ENCODE assay signal across 8 cellular contexts in the genomic region with DNA sequence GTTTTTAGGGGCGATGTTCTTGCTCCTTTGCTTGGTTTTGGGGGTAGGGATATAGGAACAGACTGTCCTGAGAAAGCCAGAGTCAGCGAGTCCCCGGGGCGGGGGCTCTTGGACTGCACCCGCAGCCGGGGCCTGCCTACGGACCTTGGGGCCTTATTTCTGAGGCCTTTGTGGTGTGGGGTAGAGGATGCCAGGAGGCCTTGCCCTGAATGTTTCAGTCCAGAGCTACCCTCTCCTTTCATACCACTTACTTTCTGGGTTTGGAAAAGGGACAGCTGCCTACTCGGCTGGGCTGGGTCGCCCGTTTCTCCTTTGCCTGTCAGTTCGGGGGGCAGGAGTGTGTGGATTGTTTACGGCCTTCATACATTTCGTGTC. TPM values are rescaled to one million over a fixed set of nuclear protein-coding genes. Genes with fewer than 3 reads are reported as not detected.
DNase-seq lines count a peak whose midpoint lies in the region; ATAC-seq and TF ChIP-seq lines count a peak whose summit lies in the region.

No MANE protein-coding gene starts in this region.

- no peak for DNase-seq in Calu3
- DNase-seq in HuH-7.5 (ENCODE audit: low spot score), result peak; percentile 12
- no peak for DNase-seq in adipocyte (ENCODE audit: low read depth)
- DNase-seq in stimulated activated effector memory CD8-positive, alpha-beta T cell treated with anti-CD3 and anti-CD28 coated beads, Interleukin-12 subunit alpha, Interleukin-12 subunit beta, amount 100 ng/mL, for 72 hours (ENCODE audit: low spot score in 2 of 2), result no peak
- DNase-seq in NCI-H2029 (lab: John Stamatoyannopoulos, UW), result no peak
- DNase-seq in NCI-H510A treated with DMSO at 0.1 percent for 48 hours (lab: John Stamatoyannopoulos, UW), result no peak

- CTCF ChIA-PET in Calu3 (lab: Charles Lee), result interaction anchor here (1.6 kb wide), 1 partner anchor 158 kb away, joined by 4 read pairs; no protein-coding TSS in a partner anchor

- H3K27me3 ChIP-seq in adipocyte (replicated peaks; ENCODE audit: control insufficient read depth, insufficient read depth, low read length) (no peaks in the 10 kb centered on the region), iPS-15b (ENCODE audit: control insufficient read depth, insufficient read depth, low read length) (no peaks in the 10 kb centered on the region)

- H3K9me3 ChIP-seq in adipocyte (ENCODE audit: control insufficient read depth, low read length), result no peaks in the 10 kb centered on the region
- no peaks in the 10 kb centered on the region for H3K9me3 ChIP-seq in iPS-15b (ENCODE audit: control insufficient read depth, insufficient read depth, low read length)

- no peaks in the 10 kb centered on the region for H3K9me3 Mint-ChIP-seq in Calu3 (ENCODE audit: low read depth, unreplicated experiment)
- no peaks in the 10 kb centered on the region for H3K9me3 Mint-ChIP-seq in stimulated activated effector memory CD8-positive, alpha-beta T cell treated with anti-CD3 and anti-CD28 coated beads, Interleukin-12 subunit alpha, Interleukin-12 subunit beta, amount 100 ng/mL, for 72 hours

- TF ChIP-seq CTCF in Calu3 (IDR thresholded peaks at IDR 0.05; ENCODE audit: unreplicated experiment), result no peak

- H3K4me1 ChIP-seq in adipocyte (ENCODE audit: control insufficient read depth, insufficient read depth, low read length), result peaks cover 32% of the 10 kb centered on the region
- no peaks in the 10 kb centered on the region for H3K4me1 ChIP-seq in iPS-15b (ENCODE audit: control insufficient read depth, insufficient read depth, low read length)

- peak overlapping the region; percentile 96 for H3K4me3 ChIP-seq in adipocyte (ENCODE audit: low read length)
- peak overlapping the region; percentile 94 for H3K4me3 ChIP-seq in iPS-15b (ENCODE audit: low read depth, low read length)

- peaks cover 25% of the 10 kb centered on the region for H3K4me1 Mint-ChIP-seq in Calu3 (ENCODE audit: low read depth, unreplicated experiment)
- H3K4me1 Mint-ChIP-seq in stimulated activated effector memory CD8-positive, alpha-beta T cell treated with anti-CD3 and anti-CD28 coated beads, Interleukin-12 subunit alpha, Interleukin-12 subunit beta, amount 100 ng/mL, for 72 hours, result peaks cover 48% of the 10 kb centered on the region

- H3K4me3 Mint-ChIP-seq in Calu3 (ENCODE audit: low read depth, unreplicated experiment), result peak overlapping the region; percentile 67
- H3K4me3 Mint-ChIP-seq in stimulated activated effector memory CD8-positive, alpha-beta T cell treated with anti-CD3 and anti-CD28 coated beads, Interleukin-12 subunit alpha, Interleukin-12 subunit beta, amount 100 ng/mL, for 72 hours, result peak overlapping the region; percentile 96

- H3K36me3 ChIP-seq in adipocyte (ENCODE audit: control insufficient read depth, insufficient read depth, low read length, severe bottlenecking) (peaks cover 11% of the 10 kb centered on the region), iPS-15b (ENCODE audit: control insufficient read depth, insufficient read depth, low read length) (no peaks in the 10 kb centered on the region)

- peak overlapping the region; percentile 97 for H3K9ac ChIP-seq in adipocyte (ENCODE audit: low read length)
- H3K9ac ChIP-seq in iPS-15b (ENCODE audit: low read depth, low read length), result peak overlapping the region; percentile 89

- ATAC-seq in GM21423 (IDR thresholded peaks at IDR 0.05; ENCODE audit: unreplicated experiment), result peak; percentile 10
- ATAC-seq in stimulated activated effector memory CD8-positive, alpha-beta T cell treated with anti-CD3 and anti-CD28 coated beads, Interleukin-12 subunit alpha, Interleukin-12 subunit beta, amount 100 ng/mL, for 72 hours, result peak; percentile 49

- H3K27me3 Mint-ChIP-seq in Calu3 (ENCODE audit: unreplicated experiment), result no peaks in the 10 kb centered on the region

- BruUV-seq in Calu3 (replicated peaks; lab: Mats Ljungman, UMichigan), result no TSS peak

- peak overlapping the region; percentile 51 for H3K27ac Mint-ChIP-seq in Calu3 (ENCODE audit: unreplicated experiment)
- peak overlapping the region; percentile 99 for H3K27ac Mint-ChIP-seq in stimulated activated effector memory CD8-positive, alpha-beta T cell treated with anti-CD3 and anti-CD28 coated beads, Interleukin-12 subunit alpha, Interleukin-12 subunit beta, amount 100 ng/mL, for 72 hours

- peaks cover 27% of the 10 kb centered on the region for H3K36me3 Mint-ChIP-seq in Calu3 (ENCODE audit: insufficient read depth, unreplicated experiment)
- H3K36me3 Mint-ChIP-seq in stimulated activated effector memory CD8-positive, alpha-beta T cell treated with anti-CD3 and anti-CD28 coated beads, Interleukin-12 subunit alpha, Interleukin-12 subunit beta, amount 100 ng/mL, for 72 hours, result peaks cover 46% of the 10 kb centered on the region

- intact Hi-C loops in Calu3 (cut with micrococcal nuclease; ENCODE audit: unreplicated experiment), result loop anchor here (10.0 kb wide), 1 partner anchor 148 kb away; no protein-coding TSS in a partner anchor

RNA-seq across cellular contexts. Expression of a gene that starts 0.4 kb away (rescaled TPM):
- 37.6 and 39.7 TPM in 2 replicates for total RNA-seq in Calu3 (2022)

RNA-seq across cellular contexts. Expression of a gene that starts 35.5 kb away (rescaled TPM):
- 9.4 and 12.0 TPM in 2 replicates for total RNA-seq in Calu3 (2022)
